8 cellular contexts compared by ENCODE assay signal in genomic region chr9:134406366-134407122, GRCh38.
DNase-seq lines count a peak whose midpoint lies in the region; TF ChIP-seq lines count a peak whose summit lies in the region.

No MANE protein-coding gene starts in this region.

- no peak for TF ChIP-seq POLR2A in erythroblast (IDR thresholded peaks at IDR 0.05; ENCODE audit: low read length)

- DNase-seq in NCI-H2171 treated with DMSO at 0.1 percent for 48 hours (lab: John Stamatoyannopoulos, UW) (peak; percentile 21), NCI-H2171 (lab: John Stamatoyannopoulos, UW) (no peak), hepatic stellate cell (ENCODE audit: low spot score) (peak; percentile 64), substantia nigra (lab: John Stamatoyannopoulos, UW) (no peak), erythroblast (lab: John Stamatoyannopoulos, UW) (no peak), D341Med (ENCODE audit: low spot score) (no peak), NCI-H524 treated with DMSO at 0.1 percent for 48 hours (lab: John Stamatoyannopoulos, UW) (no peak)

- H3K27ac ChIP-seq in VCaP (peak overlapping the region; percentile 86), substantia nigra (ENCODE audit: low read depth, low read length, poor library complexity, severe bottlenecking) (peak overlapping the region; percentile 22)

- TF ChIP-seq CTCF in VCaP (conservative IDR thresholded peaks at IDR 0.05), result no peak

Comparison
In these comparisons a context has a peak if more than half of its experiments do, and no peak if none do; other contexts are left out.
1. DNase-seq: peak in NCI-H2171 treated with DMSO at 0.1 percent for 48 hours (single experiment) and hepatic stellate cell (single experiment); none in NCI-H2171 (single experiment), substantia nigra (0 of 49), erythroblast (0 of 2), D341Med (single experiment) and NCI-H524 treated with DMSO at 0.1 percent for 48 hours (single experiment).